16 cellular contexts compared by ENCODE assay signal in genomic region chr13:40399756-40400155, GRCh38.
"Had no signal": no experiment of that assay in that cellular context is flagged by ENCODE, and none has a peak within 500 bp of the region (broad histone marks: within the 10 kb centered on the region; RNA-seq: fewer than 3 reads in every experiment).

No MANE protein-coding gene starts in this region.

- H3K27ac Mint-ChIP-seq: activated T-helper 1 cell treated with anti-CD3 and anti-CD28 coated beads, Interleukin-12 subunit alpha, Interleukin-12 subunit beta, Interleukin-2, Interleukin-4 antibody, amounts not matched to agents 30 ng/mL and 10 ng/mL and 1 ng/mL, durations not matched to agents 14 hours and 24 hours and 36 hours; dendritic cell treated with granulocyte-macrophage colony-stimulating factor and Interleukin-4, amounts not matched to agents 40 ng/mL and 50 ng/mL, for 4 days; neural progenitor cell had no signal

- H3K4me3 Mint-ChIP-seq: activated T-helper 1 cell treated with anti-CD3 and anti-CD28 coated beads, Interleukin-12 subunit alpha, Interleukin-12 subunit beta, Interleukin-2, Interleukin-4 antibody, amounts not matched to agents 30 ng/mL and 10 ng/mL and 1 ng/mL, durations not matched to agents 14 hours and 24 hours and 36 hours; dendritic cell treated with granulocyte-macrophage colony-stimulating factor and Interleukin-4, amounts not matched to agents 40 ng/mL and 50 ng/mL, for 4 days; neural progenitor cell; stimulated activated memory B cell treated with anti-CD40 and anti-IgM and Interleukin-4, amounts not matched to agents 10 μg/mL and 1 μg/mL and 100 μg/mL, for 72 hours had no signal

- H3K4me2 ChIP-seq: neural progenitor cell had no signal

- H3K27me3 ChIP-seq: gastroesophageal sphincter, heart right ventricle, neural progenitor cell, tibial artery, vagina had no signal

- DNase-seq: activated CD4-positive, CD25-positive, alpha-beta regulatory T cell treated with anti-CD3 and anti-CD28 coated beads, Interleukin-2, amount 50 U/mL, for 72 hours; anterior cingulate cortex; effector memory CD4-positive, alpha-beta T cell; heart right ventricle; left cardiac atrium; stimulated activated CD4-positive, alpha-beta T cell treated with anti-CD3 and anti-CD28 coated beads, Interleukin-2, amount 100 ng/mL, for 48 hours; T1000; tibial artery had no signal

- H3K9ac ChIP-seq: neural progenitor cell, parathyroid adenoma had no signal

- H3K4me1 ChIP-seq: neural progenitor cell, parathyroid adenoma had no signal

- H3K9me3 ChIP-seq: gastroesophageal sphincter, heart right ventricle, tibial artery, vagina had no signal

- H3K36me3 ChIP-seq: gastroesophageal sphincter, heart right ventricle, neural progenitor cell, tibial artery, vagina had no signal

- H3K79me2 ChIP-seq: parathyroid adenoma had no signal

- H3K4me3 ChIP-seq: gastroesophageal sphincter, heart right ventricle, neural progenitor cell, tibial artery, vagina had no signal

- H3K36me3 Mint-ChIP-seq: stimulated activated memory B cell treated with anti-CD40 and anti-IgM and Interleukin-4, amounts not matched to agents 10 μg/mL and 1 μg/mL and 100 μg/mL, for 72 hours had no signal

- H3K27me3 Mint-ChIP-seq: dendritic cell treated with granulocyte-macrophage colony-stimulating factor and Interleukin-4, amounts not matched to agents 40 ng/mL and 50 ng/mL, for 4 days; stimulated activated memory B cell treated with anti-CD40 and anti-IgM and Interleukin-4, amounts not matched to agents 10 μg/mL and 1 μg/mL and 100 μg/mL, for 72 hours had no signal

- H3K27ac ChIP-seq: epithelial cell of prostate, gastroesophageal sphincter, heart right ventricle, neural progenitor cell, parathyroid adenoma, tibial artery, vagina had no signal

- H2AFZ ChIP-seq: neural progenitor cell, parathyroid adenoma had no signal

- ATAC-seq: gastroesophageal sphincter; heart right ventricle; left cardiac atrium; stimulated activated memory B cell treated with anti-CD40 and anti-IgM and Interleukin-4, amounts not matched to agents 10 μg/mL and 1 μg/mL and 100 μg/mL, for 72 hours had no signal
